In the genomic region with DNA sequence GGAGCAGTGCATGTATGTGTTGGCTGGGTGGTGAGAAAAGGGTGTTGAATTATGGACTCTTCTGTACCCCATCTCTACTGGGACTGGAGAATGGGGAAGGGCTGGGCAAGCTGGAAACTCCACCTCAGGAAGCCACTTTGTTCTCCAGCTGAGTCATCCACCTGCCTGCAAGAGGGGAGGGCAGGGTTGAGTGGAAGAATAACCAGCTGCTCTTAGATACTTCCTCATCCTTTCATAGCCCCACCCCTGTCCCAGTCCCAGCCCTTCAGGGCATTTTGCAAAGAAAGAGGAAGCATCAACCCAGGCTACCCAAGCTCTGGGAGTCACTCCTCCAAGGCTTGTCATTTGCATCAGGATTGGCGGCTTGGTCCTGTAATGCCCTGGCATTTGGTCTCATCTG, we compare ENCODE assay signal across 8 cellular contexts. TPM values are rescaled to one million over a fixed set of nuclear protein-coding genes. Genes with fewer than 3 reads are reported as not detected.
DNase-seq lines count a peak whose midpoint lies in the region; ATAC-seq, FAIRE-seq and TF ChIP-seq lines count a peak whose summit lies in the region.

No MANE protein-coding gene starts in this region.

- H3K36me3 ChIP-seq in pancreas, result peaks cover 0 to 9% (median 0%) of the 10 kb centered on the region in 3 donors

- H3K4me3 ChIP-seq in epithelial cell of esophagus (ENCODE audit: low read length), result no peak overlapping the region
- H3K4me3 ChIP-seq in pancreas, result no peak overlapping the region

- H3K27ac Mint-ChIP-seq in activated CD8-positive, alpha-beta memory T cell treated with anti-CD3 and anti-CD28 coated beads, Interleukin-2, amount 10 ng/mL, durations not matched to agents 7 days and 5 days, result no peak overlapping the region

- H3K4me1 Mint-ChIP-seq in activated CD8-positive, alpha-beta memory T cell treated with anti-CD3 and anti-CD28 coated beads, Interleukin-2, amount 10 ng/mL, durations not matched to agents 7 days and 5 days, result peaks cover 16% of the 10 kb centered on the region

- H3K4me3 Mint-ChIP-seq in activated CD8-positive, alpha-beta memory T cell treated with anti-CD3 and anti-CD28 coated beads, Interleukin-2, amount 10 ng/mL, durations not matched to agents 7 days and 5 days, result no peak overlapping the region

- no peak for DNase-seq in activated CD8-positive, alpha-beta memory T cell treated with anti-CD3 and anti-CD28 coated beads, Interleukin-2, amount 10 ng/mL, durations not matched to agents 7 days and 5 days
- DNase-seq in activated CD8-positive, alpha-beta memory T cell treated with anti-CD3 and anti-CD28 coated beads for 24 hours, result no peak
- DNase-seq in NCI-H510A (lab: John Stamatoyannopoulos, UW) (peak; percentile 62), epithelial cell of esophagus (ENCODE audit: low read depth) (peak; percentile 98), pancreas (peak in 1 of 6 donors; percentile 54), amniotic stem cell (lab: John Stamatoyannopoulos, UW) (no peak), SK-N-DZ (ENCODE audit: low spot score) (no peak)

- ATAC-seq in activated CD8-positive, alpha-beta memory T cell treated with anti-CD3 and anti-CD28 coated beads, Interleukin-2, amount 10 ng/mL, durations not matched to agents 7 days and 5 days, result peak; percentile 53
- ATAC-seq in HG02759 (IDR thresholded peaks at IDR 0.05; ENCODE audit: unreplicated experiment) (peak; percentile 86), pancreas (peak; percentile 43 to 91 (median 85))

- no peaks in the 10 kb centered on the region for H3K27me3 ChIP-seq in pancreas

- 93 to 96% methylated on average over 1 of the region's 1 CpG for WGBS in pancreas, 2 donors

- peaks cover 22% of the 10 kb centered on the region for H3K36me3 Mint-ChIP-seq in activated CD8-positive, alpha-beta memory T cell treated with anti-CD3 and anti-CD28 coated beads, Interleukin-2, amount 10 ng/mL, durations not matched to agents 7 days and 5 days

- no peak for FAIRE-seq in pancreas (lab: Jason Lieb, UNC)

- no peak for TF ChIP-seq CTCF in epithelial cell of esophagus (IDR thresholded peaks at IDR 0.05; ENCODE audit: insufficient read depth, low read depth, low read length, missing control alignments)
- no peak for TF ChIP-seq CTCF in pancreas (IDR thresholded peaks at IDR 0.05)

- CTCF ChIA-PET in activated CD8-positive, alpha-beta memory T cell treated with anti-CD3 and anti-CD28 coated beads, Interleukin-2, amount 10 ng/mL, durations not matched to agents 7 days and 5 days (lab: Charles Lee), result interaction anchor here (0.6 to 1.4 kb wide), 2 partner anchors 32 to 86 kb away, joined by 3 to 4 read pairs; partner anchors contain the start of gene RAB11A

- intact Hi-C loops in pancreas (cut with DNase I), result no loop called here

- no peaks in the 10 kb centered on the region for H3K9me3 Mint-ChIP-seq in activated CD8-positive, alpha-beta memory T cell treated with anti-CD3 and anti-CD28 coated beads, Interleukin-2, amount 10 ng/mL, durations not matched to agents 7 days and 5 days (ENCODE audit: low read depth)

- H3K27ac ChIP-seq in pancreas, result peak overlapping the region in 1 of 4 donors; percentile 31

- H3K4me1 ChIP-seq in pancreas, result no peaks in the 10 kb centered on the region

- H3K27me3 Mint-ChIP-seq in activated CD8-positive, alpha-beta memory T cell treated with anti-CD3 and anti-CD28 coated beads, Interleukin-2, amount 10 ng/mL, durations not matched to agents 7 days and 5 days, result no peaks in the 10 kb centered on the region

- no peaks in the 10 kb centered on the region for H3K9me3 ChIP-seq in pancreas

RNA-seq across cellular contexts. Expression of gene RAB11A, which starts 33.1 kb away (rescaled TPM):
- total RNA-seq in activated CD8-positive, alpha-beta memory T cell treated with anti-CD3 and anti-CD28 coated beads, Interleukin-2, amount 10 ng/mL, durations not matched to agents 7 days and 5 days, result 100 to 1,000 TPM; 139 to 183 TPM
- 10 to 100 TPM; 46.3 to 98.4 (median 62.0) TPM for total RNA-seq in pancreas
- polyA plus RNA-seq in pancreas, result 10 to 100 TPM; 19.8 to 92.0 TPM
- polyA plus RNA-seq in SK-N-DZ (2014; cell fraction: cytosol; rRNA removed), result 302 and 416 TPM in 2 replicates
- polyA plus RNA-seq in SK-N-DZ (2014; cell fraction: nucleus; rRNA removed), result 138 and 213 TPM in 2 replicates

Comparison
In these comparisons a context has a peak if more than half of its experiments do, and no peak if none do; other contexts are left out.
1. DNase-seq: peak in NCI-H510A (single experiment) and epithelial cell of esophagus (single experiment); none in activated CD8-positive, alpha-beta memory T cell treated with anti-CD3 and anti-CD28 coated beads, Interleukin-2, amount 10 ng/mL, durations not matched to agents 7 days and 5 days (single experiment), activated CD8-positive, alpha-beta memory T cell treated with anti-CD3 and anti-CD28 coated beads for 24 hours (single experiment), amniotic stem cell (single experiment) and SK-N-DZ (single experiment).
2. Peak in every context shown above with its lines, with median percentiles within 50 percentile points of each other: ATAC-seq.